Comparison of ENCODE assay signal across 21 cellular contexts in genomic region chr14:98249476-98249875, GRCh38.
DNase-seq lines count a peak whose midpoint lies in the region; ATAC-seq and TF ChIP-seq lines count a peak whose summit lies in the region.
"Had no signal": no experiment of that assay in that cellular context is flagged by ENCODE, and none has a peak within 500 bp of the region (broad histone marks: within the 10 kb centered on the region; RNA-seq: fewer than 3 reads in every experiment).

No MANE protein-coding gene starts in this region.

- ATAC-seq in omental fat pad (ENCODE audit: low FRiP score), result no peak
- ATAC-seq: A549, GM12878 had no signal

- DNase-seq in SIG-M5 treated with dmso at 0.1 percent for 504 hours (lab: John Stamatoyannopoulos, UW; ENCODE audit: unreplicated experiment), result peak; percentile 8
- DNase-seq in SIG-M5 (lab: John Stamatoyannopoulos, UW), result no peak
- no peak for DNase-seq in omental fat pad (ENCODE audit: low spot score)
- DNase-seq: AML-193; CD4-positive, alpha-beta memory T cell; CD4-positive, CD25-positive, alpha-beta regulatory T cell; CD8-positive, alpha-beta memory T cell; COR-L47; DMS 273 treated with DMSO at 0.1 percent for 48 hours; DMS153; DMS53; DMS79; DND-41; EL; GDM1 had no signal

- H3K27ac ChIP-seq in C4-2B (peak overlapping the region; percentile 61), VCaP (peak overlapping the region; percentile 62)
- H3K27ac ChIP-seq: 22Rv1; A549; BLaER1 treated with 17β-estradiol and CSF1 and Interleukin-3, amounts not matched to agents 10 nM and 100 nM had no signal

- TF ChIP-seq CTCF in C4-2B (conservative IDR thresholded peaks at IDR 0.05) (no peak), VCaP (conservative IDR thresholded peaks at IDR 0.05) (no peak), omental fat pad (IDR thresholded peaks at IDR 0.05) (no peak)
